2 cellular contexts compared by ENCODE assay signal in the genomic region with DNA sequence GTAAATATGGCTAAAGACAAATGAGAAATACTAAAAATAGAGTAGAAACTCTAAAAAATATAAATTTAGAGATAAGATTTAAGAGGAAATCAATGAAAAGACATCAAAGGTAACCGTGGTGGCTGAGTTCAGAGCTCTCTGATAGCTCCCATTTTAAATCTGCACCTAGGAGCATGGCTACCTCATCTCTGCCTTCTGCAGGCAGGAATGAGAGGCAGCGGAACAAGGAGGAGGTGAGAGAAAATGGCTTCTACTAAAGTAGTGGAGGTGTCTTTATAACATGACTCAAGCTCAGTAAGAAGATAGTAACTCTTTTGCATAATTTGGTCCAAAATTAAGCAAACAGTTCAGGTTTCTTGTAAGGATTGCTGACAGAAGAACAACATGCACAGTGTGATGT.
TF ChIP-seq lines count a peak whose summit lies in the region.

No MANE protein-coding gene starts in this region.

TF ChIP-seq in GM23338, 12 proteins besides CTCF, POLR2A, EP300 and RAD21 (continued from another document):
- TF ChIP-seq ZNF462 (CRISPR knock-in tag; IDR thresholded peaks at IDR 0.05), result no peak
- no peak for TF ChIP-seq ETS1 (IDR thresholded peaks at IDR 0.05)
- TF ChIP-seq REST (IDR thresholded peaks at IDR 0.05; ENCODE audit: unreplicated experiment), result no peak
- TF ChIP-seq STAT1 (IDR thresholded peaks at IDR 0.05; ENCODE audit: unreplicated experiment), result no peak
TF ChIP-seq in GM23338: peak in this region for 0.

TF ChIP-seq in WTC11, 78 proteins besides CTCF, POLR2A, EP300 and RAD21 (continued from another document):
- TF ChIP-seq, protein P1, sequence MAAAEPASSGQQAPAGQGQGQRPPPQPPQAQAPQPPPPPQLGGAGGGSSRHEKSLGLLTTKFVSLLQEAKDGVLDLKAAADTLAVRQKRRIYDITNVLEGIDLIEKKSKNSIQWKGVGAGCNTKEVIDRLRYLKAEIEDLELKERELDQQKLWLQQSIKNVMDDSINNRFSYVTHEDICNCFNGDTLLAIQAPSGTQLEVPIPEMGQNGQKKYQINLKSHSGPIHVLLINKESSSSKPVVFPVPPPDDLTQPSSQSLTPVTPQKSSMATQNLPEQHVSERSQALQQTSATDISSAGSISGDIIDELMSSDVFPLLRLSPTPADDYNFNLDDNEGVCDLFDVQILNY (CRISPR knock-in tag; IDR thresholded peaks at IDR 0.05), result no peak
- TF ChIP-seq FOXK1 (CRISPR knock-in tag; IDR thresholded peaks at IDR 0.05) (no peak), EMX1 (CRISPR knock-in tag; IDR thresholded peaks at IDR 0.05) (no peak), TP53 (CRISPR knock-in tag; IDR thresholded peaks at IDR 0.05) (no peak), SP1 (CRISPR knock-in tag; conservative IDR thresholded peaks at IDR 0.05) (no peak)
